In genomic region chr4:56544573-56545131, GRCh38 we compare ENCODE assay signal across 1 cellular context.
A peak's percentile ranks its signal among the peaks of the same experiment; 100 is the strongest.
TF ChIP-seq lines count a peak whose summit lies in the region.

No MANE protein-coding gene starts in this region.

TF ChIP-seq in HepG2, 621 proteins besides CTCF, POLR2A, EP300 and RAD21 (continued from another document and continues in another):
- TF ChIP-seq ZNF326 (CRISPR knock-in tag; IDR thresholded peaks at IDR 0.05; ENCODE audit: borderline replicate concordance), result no peak
- peak; percentile 55; the same call in 1 of the 2 replicates for TF ChIP-seq GMEB1 (CRISPR knock-in tag; IDR thresholded peaks at IDR 0.05; ENCODE audit: borderline replicate concordance)
- TF ChIP-seq ZSCAN25 (CRISPR knock-in tag; IDR thresholded peaks at IDR 0.05), result no peak
- peak; percentile 35 for TF ChIP-seq RARA (CRISPR knock-in tag; IDR thresholded peaks at IDR 0.05)
- TF ChIP-seq RNF2 (conservative IDR thresholded peaks at IDR 0.05; ENCODE audit: low read depth), result peak; percentile 86
- TF ChIP-seq SKIL (CRISPR knock-in tag; IDR thresholded peaks at IDR 0.05; ENCODE audit: borderline replicate concordance), result no peak
- TF ChIP-seq ZBTB21 (CRISPR knock-in tag; IDR thresholded peaks at IDR 0.05), result peak; percentile 54; the same call in 1 of the 2 replicates
- TF ChIP-seq SALL2 (CRISPR knock-in tag; IDR thresholded peaks at IDR 0.05), result peak; percentile 70
- no peak; the same call in 1 of the 2 replicates for TF ChIP-seq ZNF121 (CRISPR knock-in tag; IDR thresholded peaks at IDR 0.05)
- peak; percentile 54; the same call in 1 of the 2 replicates for TF ChIP-seq SRY (CRISPR knock-in tag; IDR thresholded peaks at IDR 0.05)
- peak; percentile 83; the same call in 1 of the 2 replicates for TF ChIP-seq ZNF580 (CRISPR knock-in tag; IDR thresholded peaks at IDR 0.05; ENCODE audit: borderline replicate concordance, low read depth)
- peak; percentile 91 for TF ChIP-seq STAG1 (CRISPR knock-in tag; IDR thresholded peaks at IDR 0.05)
- TF ChIP-seq, protein P1, sequence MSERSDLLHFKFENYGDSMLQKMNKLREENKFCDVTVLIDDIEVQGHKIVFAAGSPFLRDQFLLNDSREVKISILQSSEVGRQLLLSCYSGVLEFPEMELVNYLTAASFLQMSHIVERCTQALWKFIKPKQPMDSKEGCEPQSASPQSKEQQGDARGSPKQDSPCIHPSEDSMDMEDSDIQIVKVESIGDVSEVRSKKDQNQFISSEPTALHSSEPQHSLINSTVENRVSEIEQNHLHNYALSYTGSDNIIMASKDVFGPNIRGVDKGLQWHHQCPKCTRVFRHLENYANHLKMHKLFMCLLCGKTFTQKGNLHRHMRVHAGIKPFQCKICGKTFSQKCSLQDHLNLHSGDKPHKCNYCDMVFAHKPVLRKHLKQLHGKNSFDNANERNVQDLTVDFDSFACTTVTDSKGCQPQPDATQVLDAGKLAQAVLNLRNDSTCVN (CRISPR knock-in tag; IDR thresholded peaks at IDR 0.05; ENCODE audit: borderline replicate concordance), result peak; percentile 83; the same call in 1 of the 2 replicates
- peak; percentile 86 for TF ChIP-seq ZNF274 (CRISPR knock-in tag; IDR thresholded peaks at IDR 0.05)
- TF ChIP-seq, protein P2, sequence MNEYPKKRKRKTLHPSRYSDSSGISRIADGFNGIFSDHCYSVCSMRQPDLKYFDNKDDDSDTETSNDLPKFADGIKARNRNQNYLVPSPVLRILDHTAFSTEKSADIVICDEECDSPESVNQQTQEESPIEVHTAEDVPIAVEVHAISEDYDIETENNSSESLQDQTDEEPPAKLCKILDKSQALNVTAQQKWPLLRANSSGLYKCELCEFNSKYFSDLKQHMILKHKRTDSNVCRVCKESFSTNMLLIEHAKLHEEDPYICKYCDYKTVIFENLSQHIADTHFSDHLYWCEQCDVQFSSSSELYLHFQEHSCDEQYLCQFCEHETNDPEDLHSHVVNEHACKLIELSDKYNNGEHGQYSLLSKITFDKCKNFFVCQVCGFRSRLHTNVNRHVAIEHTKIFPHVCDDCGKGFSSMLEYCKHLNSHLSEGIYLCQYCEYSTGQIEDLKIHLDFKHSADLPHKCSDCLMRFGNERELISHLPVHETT (CRISPR knock-in tag; conservative IDR thresholded peaks at IDR 0.05), result peak; percentile 35; the same call in 1 of the 2 replicates
- TF ChIP-seq, protein P3, sequence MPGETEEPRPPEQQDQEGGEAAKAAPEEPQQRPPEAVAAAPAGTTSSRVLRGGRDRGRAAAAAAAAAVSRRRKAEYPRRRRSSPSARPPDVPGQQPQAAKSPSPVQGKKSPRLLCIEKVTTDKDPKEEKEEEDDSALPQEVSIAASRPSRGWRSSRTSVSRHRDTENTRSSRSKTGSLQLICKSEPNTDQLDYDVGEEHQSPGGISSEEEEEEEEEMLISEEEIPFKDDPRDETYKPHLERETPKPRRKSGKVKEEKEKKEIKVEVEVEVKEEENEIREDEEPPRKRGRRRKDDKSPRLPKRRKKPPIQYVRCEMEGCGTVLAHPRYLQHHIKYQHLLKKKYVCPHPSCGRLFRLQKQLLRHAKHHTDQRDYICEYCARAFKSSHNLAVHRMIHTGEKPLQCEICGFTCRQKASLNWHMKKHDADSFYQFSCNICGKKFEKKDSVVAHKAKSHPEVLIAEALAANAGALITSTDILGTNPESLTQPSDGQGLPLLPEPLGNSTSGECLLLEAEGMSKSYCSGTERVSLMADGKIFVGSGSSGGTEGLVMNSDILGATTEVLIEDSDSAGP (CRISPR knock-in tag; IDR thresholded peaks at IDR 0.05; ENCODE audit: borderline replicate concordance), result peak; percentile 76
- TF ChIP-seq ZNF451 (CRISPR knock-in tag; IDR thresholded peaks at IDR 0.05), result 0 out of 2 replicates have a peak, but pooled peaks have one; percentile 33
- TF ChIP-seq ZNF232 (CRISPR knock-in tag; IDR thresholded peaks at IDR 0.05; ENCODE audit: borderline replicate concordance), result peak; percentile 71; the same call in 1 of the 2 replicates
- 0 out of 2 replicates have a peak, but pooled peaks have one; percentile 35 for TF ChIP-seq RFXANK (CRISPR knock-in tag; IDR thresholded peaks at IDR 0.05)
- peak; percentile 81 for TF ChIP-seq GABPB1 (CRISPR knock-in tag; IDR thresholded peaks at IDR 0.05)
- TF ChIP-seq NFE2L1 (CRISPR knock-in tag; IDR thresholded peaks at IDR 0.05; ENCODE audit: borderline replicate concordance), result no peak
- TF ChIP-seq ZNF124 (CRISPR knock-in tag; IDR thresholded peaks at IDR 0.05), result peak; percentile 63; the same call in 1 of the 2 replicates
- no peak for TF ChIP-seq ZNF335 (CRISPR knock-in tag; IDR thresholded peaks at IDR 0.05)
- 0 out of 2 replicates have a peak, but pooled peaks have one; percentile 26 for TF ChIP-seq ZKSCAN1 (IDR thresholded peaks at IDR 0.05; ENCODE audit: low read length)
- 0 out of 2 replicates have a peak, but pooled peaks have one; percentile 23 for TF ChIP-seq ZNF263 (CRISPR knock-in tag; IDR thresholded peaks at IDR 0.05)
- no peak for TF ChIP-seq CREBL2 (CRISPR knock-in tag; IDR thresholded peaks at IDR 0.05; ENCODE audit: borderline replicate concordance)
- TF ChIP-seq CBFB (CRISPR knock-in tag; IDR thresholded peaks at IDR 0.05), result peak; percentile 71
- TF ChIP-seq PPARG (CRISPR knock-in tag; conservative IDR thresholded peaks at IDR 0.05), result peak; percentile 46; the same call in 1 of the 2 replicates
- no peak for TF ChIP-seq HOXA7 (CRISPR knock-in tag; IDR thresholded peaks at IDR 0.05)
- TF ChIP-seq, protein P4, sequence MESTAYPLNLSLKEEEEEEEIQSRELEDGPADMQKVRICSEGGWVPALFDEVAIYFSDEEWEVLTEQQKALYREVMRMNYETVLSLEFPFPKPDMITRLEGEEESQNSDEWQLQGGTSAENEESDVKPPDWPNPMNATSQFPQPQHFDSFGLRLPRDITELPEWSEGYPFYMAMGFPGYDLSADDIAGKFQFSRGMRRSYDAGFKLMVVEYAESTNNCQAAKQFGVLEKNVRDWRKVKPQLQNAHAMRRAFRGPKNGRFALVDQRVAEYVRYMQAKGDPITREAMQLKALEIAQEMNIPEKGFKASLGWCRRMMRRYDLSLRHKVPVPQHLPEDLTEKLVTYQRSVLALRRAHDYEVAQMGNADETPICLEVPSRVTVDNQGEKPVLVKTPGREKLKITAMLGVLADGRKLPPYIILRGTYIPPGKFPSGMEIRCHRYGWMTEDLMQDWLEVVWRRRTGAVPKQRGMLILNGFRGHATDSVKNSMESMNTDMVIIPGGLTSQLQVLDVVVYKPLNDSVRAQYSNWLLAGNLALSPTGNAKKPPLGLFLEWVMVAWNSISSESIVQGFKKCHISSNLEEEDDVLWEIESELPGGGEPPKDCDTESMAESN (CRISPR knock-in tag; conservative IDR thresholded peaks at IDR 0.05), result peak; percentile 83
- TF ChIP-seq, protein P5, sequence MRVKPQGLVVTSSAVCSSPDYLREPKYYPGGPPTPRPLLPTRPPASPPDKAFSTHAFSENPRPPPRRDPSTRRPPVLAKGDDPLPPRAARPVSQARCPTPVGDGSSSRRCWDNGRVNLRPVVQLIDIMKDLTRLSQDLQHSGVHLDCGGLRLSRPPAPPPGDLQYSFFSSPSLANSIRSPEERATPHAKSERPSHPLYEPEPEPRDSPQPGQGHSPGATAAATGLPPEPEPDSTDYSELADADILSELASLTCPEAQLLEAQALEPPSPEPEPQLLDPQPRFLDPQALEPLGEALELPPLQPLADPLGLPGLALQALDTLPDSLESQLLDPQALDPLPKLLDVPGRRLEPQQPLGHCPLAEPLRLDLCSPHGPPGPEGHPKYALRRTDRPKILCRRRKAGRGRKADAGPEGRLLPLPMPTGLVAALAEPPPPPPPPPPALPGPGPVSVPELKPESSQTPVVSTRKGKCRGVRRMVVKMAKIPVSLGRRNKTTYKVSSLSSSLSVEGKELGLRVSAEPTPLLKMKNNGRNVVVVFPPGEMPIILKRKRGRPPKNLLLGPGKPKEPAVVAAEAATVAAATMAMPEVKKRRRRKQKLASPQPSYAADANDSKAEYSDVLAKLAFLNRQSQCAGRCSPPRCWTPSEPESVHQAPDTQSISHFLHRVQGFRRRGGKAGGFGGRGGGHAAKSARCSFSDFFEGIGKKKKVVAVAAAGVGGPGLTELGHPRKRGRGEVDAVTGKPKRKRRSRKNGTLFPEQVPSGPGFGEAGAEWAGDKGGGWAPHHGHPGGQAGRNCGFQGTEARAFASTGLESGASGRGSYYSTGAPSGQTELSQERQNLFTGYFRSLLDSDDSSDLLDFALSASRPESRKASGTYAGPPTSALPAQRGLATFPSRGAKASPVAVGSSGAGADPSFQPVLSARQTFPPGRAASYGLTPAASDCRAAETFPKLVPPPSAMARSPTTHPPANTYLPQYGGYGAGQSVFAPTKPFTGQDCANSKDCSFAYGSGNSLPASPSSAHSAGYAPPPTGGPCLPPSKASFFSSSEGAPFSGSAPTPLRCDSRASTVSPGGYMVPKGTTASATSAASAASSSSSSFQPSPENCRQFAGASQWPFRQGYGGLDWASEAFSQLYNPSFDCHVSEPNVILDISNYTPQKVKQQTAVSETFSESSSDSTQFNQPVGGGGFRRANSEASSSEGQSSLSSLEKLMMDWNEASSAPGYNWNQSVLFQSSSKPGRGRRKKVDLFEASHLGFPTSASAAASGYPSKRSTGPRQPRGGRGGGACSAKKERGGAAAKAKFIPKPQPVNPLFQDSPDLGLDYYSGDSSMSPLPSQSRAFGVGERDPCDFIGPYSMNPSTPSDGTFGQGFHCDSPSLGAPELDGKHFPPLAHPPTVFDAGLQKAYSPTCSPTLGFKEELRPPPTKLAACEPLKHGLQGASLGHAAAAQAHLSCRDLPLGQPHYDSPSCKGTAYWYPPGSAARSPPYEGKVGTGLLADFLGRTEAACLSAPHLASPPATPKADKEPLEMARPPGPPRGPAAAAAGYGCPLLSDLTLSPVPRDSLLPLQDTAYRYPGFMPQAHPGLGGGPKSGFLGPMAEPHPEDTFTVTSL (CRISPR knock-in tag; IDR thresholded peaks at IDR 0.05; ENCODE audit: borderline replicate concordance), result no peak
- TF ChIP-seq ZFP82 (CRISPR knock-in tag; IDR thresholded peaks at IDR 0.05; ENCODE audit: borderline replicate concordance), result no peak
- TF ChIP-seq REPIN1 (CRISPR knock-in tag; IDR thresholded peaks at IDR 0.05; ENCODE audit: borderline replicate concordance, low read depth), result peak; percentile 75; the same call in 1 of the 2 replicates
- TF ChIP-seq DPF2 (CRISPR knock-in tag; IDR thresholded peaks at IDR 0.05; ENCODE audit: borderline replicate concordance, low read depth), result no peak
- no peak for TF ChIP-seq THYN1 (CRISPR knock-in tag; IDR thresholded peaks at IDR 0.05; ENCODE audit: borderline replicate concordance, low read depth)
- peak; percentile 38; the same call in 1 of the 2 replicates for TF ChIP-seq ETV5 (CRISPR knock-in tag; IDR thresholded peaks at IDR 0.05; ENCODE audit: borderline replicate concordance)
- TF ChIP-seq ZNF570 (CRISPR knock-in tag; IDR thresholded peaks at IDR 0.05; ENCODE audit: borderline replicate concordance), result no peak
- TF ChIP-seq ZNF468 (CRISPR knock-in tag; IDR thresholded peaks at IDR 0.05), result no peak
- TF ChIP-seq ZNF441 (CRISPR knock-in tag; IDR thresholded peaks at IDR 0.05; ENCODE audit: borderline replicate concordance), result no peak
- no peak for TF ChIP-seq TCF12 (IDR thresholded peaks at IDR 0.05)
- TF ChIP-seq TCF12 (CRISPR knock-in tag; IDR thresholded peaks at IDR 0.05), result no peak
- 0 out of 2 replicates have a peak, but pooled peaks have one; percentile 41 for TF ChIP-seq MEF2D (CRISPR knock-in tag; IDR thresholded peaks at IDR 0.05)
- peak; percentile 36; the same call in 1 of the 2 replicates for TF ChIP-seq ZFP36L1 (CRISPR knock-in tag; IDR thresholded peaks at IDR 0.05)
- no peak for TF ChIP-seq ZNF260 (CRISPR knock-in tag; IDR thresholded peaks at IDR 0.05; ENCODE audit: borderline replicate concordance, low read depth)
- TF ChIP-seq ZBTB1 (CRISPR knock-in tag; IDR thresholded peaks at IDR 0.05; ENCODE audit: borderline replicate concordance), result no peak
- TF ChIP-seq ZNF576 (CRISPR knock-in tag; IDR thresholded peaks at IDR 0.05), result no peak
- peak; percentile 60; the same call in 1 of the 2 replicates for TF ChIP-seq ZNF280B (CRISPR knock-in tag; IDR thresholded peaks at IDR 0.05; ENCODE audit: borderline replicate concordance)
